ENCODE assay signal across 1 cellular context in genomic region chr1:230708631-230709580, GRCh38.
A peak's percentile ranks its signal among the peaks of the same experiment; 100 is the strongest.
TF ChIP-seq lines count a peak whose summit lies in the region.

No MANE protein-coding gene starts in this region.

TF ChIP-seq in HepG2, 621 proteins besides CTCF, POLR2A, EP300 and RAD21 (continued from another document and continues in another):
- TF ChIP-seq ZSCAN21 (CRISPR knock-in tag; IDR thresholded peaks at IDR 0.05; ENCODE audit: borderline replicate concordance) = peak; percentile 95
- TF ChIP-seq SYNCRIP (IDR thresholded peaks at IDR 0.05; ENCODE audit: insufficient read depth, low read depth, low read length) = no peak
- TF ChIP-seq, protein P1, sequence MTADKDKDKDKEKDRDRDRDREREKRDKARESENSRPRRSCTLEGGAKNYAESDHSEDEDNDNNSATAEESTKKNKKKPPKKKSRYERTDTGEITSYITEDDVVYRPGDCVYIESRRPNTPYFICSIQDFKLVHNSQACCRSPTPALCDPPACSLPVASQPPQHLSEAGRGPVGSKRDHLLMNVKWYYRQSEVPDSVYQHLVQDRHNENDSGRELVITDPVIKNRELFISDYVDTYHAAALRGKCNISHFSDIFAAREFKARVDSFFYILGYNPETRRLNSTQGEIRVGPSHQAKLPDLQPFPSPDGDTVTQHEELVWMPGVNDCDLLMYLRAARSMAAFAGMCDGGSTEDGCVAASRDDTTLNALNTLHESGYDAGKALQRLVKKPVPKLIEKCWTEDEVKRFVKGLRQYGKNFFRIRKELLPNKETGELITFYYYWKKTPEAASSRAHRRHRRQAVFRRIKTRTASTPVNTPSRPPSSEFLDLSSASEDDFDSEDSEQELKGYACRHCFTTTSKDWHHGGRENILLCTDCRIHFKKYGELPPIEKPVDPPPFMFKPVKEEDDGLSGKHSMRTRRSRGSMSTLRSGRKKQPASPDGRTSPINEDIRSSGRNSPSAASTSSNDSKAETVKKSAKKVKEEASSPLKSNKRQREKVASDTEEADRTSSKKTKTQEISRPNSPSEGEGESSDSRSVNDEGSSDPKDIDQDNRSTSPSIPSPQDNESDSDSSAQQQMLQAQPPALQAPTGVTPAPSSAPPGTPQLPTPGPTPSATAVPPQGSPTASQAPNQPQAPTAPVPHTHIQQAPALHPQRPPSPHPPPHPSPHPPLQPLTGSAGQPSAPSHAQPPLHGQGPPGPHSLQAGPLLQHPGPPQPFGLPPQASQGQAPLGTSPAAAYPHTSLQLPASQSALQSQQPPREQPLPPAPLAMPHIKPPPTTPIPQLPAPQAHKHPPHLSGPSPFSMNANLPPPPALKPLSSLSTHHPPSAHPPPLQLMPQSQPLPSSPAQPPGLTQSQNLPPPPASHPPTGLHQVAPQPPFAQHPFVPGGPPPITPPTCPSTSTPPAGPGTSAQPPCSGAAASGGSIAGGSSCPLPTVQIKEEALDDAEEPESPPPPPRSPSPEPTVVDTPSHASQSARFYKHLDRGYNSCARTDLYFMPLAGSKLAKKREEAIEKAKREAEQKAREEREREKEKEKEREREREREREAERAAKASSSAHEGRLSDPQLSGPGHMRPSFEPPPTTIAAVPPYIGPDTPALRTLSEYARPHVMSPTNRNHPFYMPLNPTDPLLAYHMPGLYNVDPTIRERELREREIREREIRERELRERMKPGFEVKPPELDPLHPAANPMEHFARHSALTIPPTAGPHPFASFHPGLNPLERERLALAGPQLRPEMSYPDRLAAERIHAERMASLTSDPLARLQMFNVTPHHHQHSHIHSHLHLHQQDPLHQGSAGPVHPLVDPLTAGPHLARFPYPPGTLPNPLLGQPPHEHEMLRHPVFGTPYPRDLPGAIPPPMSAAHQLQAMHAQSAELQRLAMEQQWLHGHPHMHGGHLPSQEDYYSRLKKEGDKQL (CRISPR knock-in tag; IDR thresholded peaks at IDR 0.05; ENCODE audit: low read depth) = peak; percentile 81
- TF ChIP-seq ZNF780A (CRISPR knock-in tag; IDR thresholded peaks at IDR 0.05) = peak; percentile 58; the same call in 1 of the 2 replicates
- no peak for TF ChIP-seq HNRNPH1 (optimal IDR thresholded peaks at IDR 0.05; ENCODE audit: low read depth, low read length)
- TF ChIP-seq MEF2D (CRISPR knock-in tag; IDR thresholded peaks at IDR 0.05) = peak; percentile 79
- no peak for TF ChIP-seq SRSF4 (IDR thresholded peaks at IDR 0.05; ENCODE audit: low read depth, low read length, poor library complexity, severe bottlenecking)
- 0 out of 2 replicates have a peak, but pooled peaks have one; percentile 56 for TF ChIP-seq TMF1 (CRISPR knock-in tag; IDR thresholded peaks at IDR 0.05; ENCODE audit: low read depth)
- no peak for TF ChIP-seq ATF5 (CRISPR knock-in tag; IDR thresholded peaks at IDR 0.05; ENCODE audit: low read depth)
- TF ChIP-seq ZNF3 (CRISPR knock-in tag; IDR thresholded peaks at IDR 0.05) = no peak
- peak; percentile 84 for TF ChIP-seq ERF (CRISPR knock-in tag; IDR thresholded peaks at IDR 0.05)
- peak; percentile 85 for TF ChIP-seq FOXA3 (CRISPR knock-in tag; IDR thresholded peaks at IDR 0.05)
- TF ChIP-seq PTBP1 (IDR thresholded peaks at IDR 0.05; ENCODE audit: low read depth, low read length, poor library complexity, severe bottlenecking) = no peak
- peak; percentile 65 for TF ChIP-seq EHMT2 (IDR thresholded peaks at IDR 0.05; ENCODE audit: borderline replicate concordance, low read depth, low read length)
- TF ChIP-seq, protein P2, sequence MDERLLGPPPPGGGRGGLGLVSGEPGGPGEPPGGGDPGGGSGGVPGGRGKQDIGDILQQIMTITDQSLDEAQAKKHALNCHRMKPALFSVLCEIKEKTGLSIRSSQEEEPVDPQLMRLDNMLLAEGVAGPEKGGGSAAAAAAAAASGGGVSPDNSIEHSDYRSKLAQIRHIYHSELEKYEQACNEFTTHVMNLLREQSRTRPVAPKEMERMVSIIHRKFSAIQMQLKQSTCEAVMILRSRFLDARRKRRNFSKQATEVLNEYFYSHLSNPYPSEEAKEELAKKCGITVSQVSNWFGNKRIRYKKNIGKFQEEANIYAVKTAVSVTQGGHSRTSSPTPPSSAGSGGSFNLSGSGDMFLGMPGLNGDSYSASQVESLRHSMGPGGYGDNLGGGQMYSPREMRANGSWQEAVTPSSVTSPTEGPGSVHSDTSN (CRISPR knock-in tag; IDR thresholded peaks at IDR 0.05) = no peak
- peak; percentile 69 to 97; a peak in 2 of 4 replicates for TF ChIP-seq KLF16 (CRISPR knock-in tag; IDR thresholded peaks at IDR 0.05)
- peak; percentile 100 for TF ChIP-seq SPEN (CRISPR knock-in tag; IDR thresholded peaks at IDR 0.05; ENCODE audit: low read depth)
- no peak for TF ChIP-seq ZNF562 (CRISPR knock-in tag; IDR thresholded peaks at IDR 0.05; ENCODE audit: borderline replicate concordance)
- TF ChIP-seq ZMYM2 (CRISPR knock-in tag; IDR thresholded peaks at IDR 0.05) = peak; percentile 75
- TF ChIP-seq TAF15 (IDR thresholded peaks at IDR 0.05; ENCODE audit: low read depth, low read length, poor library complexity, severe bottlenecking) = no peak
- TF ChIP-seq FIP1L1 (IDR thresholded peaks at IDR 0.05; ENCODE audit: borderline replicate concordance, insufficient read depth, low read depth, low read length) = no peak
- TF ChIP-seq BORCS8-MEF2B (CRISPR knock-in tag; IDR thresholded peaks at IDR 0.05) = peak; percentile 74
- TF ChIP-seq ZNF234 (CRISPR knock-in tag; conservative IDR thresholded peaks at IDR 0.05) = no peak
- peak; percentile 89 for TF ChIP-seq ZBTB34 (CRISPR knock-in tag; IDR thresholded peaks at IDR 0.05)
- TF ChIP-seq ZMYM4 (CRISPR knock-in tag; IDR thresholded peaks at IDR 0.05) = peak; percentile 88
- TF ChIP-seq, protein P3, sequence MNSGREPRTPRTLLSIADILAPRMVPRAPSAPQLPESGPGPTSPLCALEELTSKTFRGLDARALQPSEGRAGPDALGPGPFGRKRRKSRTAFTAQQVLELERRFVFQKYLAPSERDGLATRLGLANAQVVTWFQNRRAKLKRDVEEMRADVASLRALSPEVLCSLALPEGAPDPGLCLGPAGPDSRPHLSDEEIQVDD (CRISPR knock-in tag; IDR thresholded peaks at IDR 0.05; ENCODE audit: borderline replicate concordance) = no peak
- TF ChIP-seq CENPX (CRISPR knock-in tag; IDR thresholded peaks at IDR 0.05) = no peak
- no peak; the same call in 1 of the 2 replicates for TF ChIP-seq REXO4 (CRISPR knock-in tag; IDR thresholded peaks at IDR 0.05; ENCODE audit: borderline replicate concordance)
- no peak for TF ChIP-seq ZNF382 (CRISPR knock-in tag; IDR thresholded peaks at IDR 0.05; ENCODE audit: borderline replicate concordance)
- TF ChIP-seq ZNF747 (CRISPR knock-in tag; IDR thresholded peaks at IDR 0.05; ENCODE audit: borderline replicate concordance) = peak; percentile 76; the same call in 1 of the 2 replicates
- no peak; the same call in 1 of the 2 replicates for TF ChIP-seq KMT2A (CRISPR knock-in tag; IDR thresholded peaks at IDR 0.05)
- TF ChIP-seq HDAC2 (CRISPR knock-in tag; IDR thresholded peaks at IDR 0.05) = peak; percentile 98
- TF ChIP-seq, protein P4, sequence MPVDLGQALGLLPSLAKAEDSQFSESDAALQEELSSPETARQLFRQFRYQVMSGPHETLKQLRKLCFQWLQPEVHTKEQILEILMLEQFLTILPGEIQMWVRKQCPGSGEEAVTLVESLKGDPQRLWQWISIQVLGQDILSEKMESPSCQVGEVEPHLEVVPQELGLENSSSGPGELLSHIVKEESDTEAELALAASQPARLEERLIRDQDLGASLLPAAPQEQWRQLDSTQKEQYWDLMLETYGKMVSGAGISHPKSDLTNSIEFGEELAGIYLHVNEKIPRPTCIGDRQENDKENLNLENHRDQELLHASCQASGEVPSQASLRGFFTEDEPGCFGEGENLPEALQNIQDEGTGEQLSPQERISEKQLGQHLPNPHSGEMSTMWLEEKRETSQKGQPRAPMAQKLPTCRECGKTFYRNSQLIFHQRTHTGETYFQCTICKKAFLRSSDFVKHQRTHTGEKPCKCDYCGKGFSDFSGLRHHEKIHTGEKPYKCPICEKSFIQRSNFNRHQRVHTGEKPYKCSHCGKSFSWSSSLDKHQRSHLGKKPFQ (CRISPR knock-in tag; IDR thresholded peaks at IDR 0.05; ENCODE audit: insufficient replicate concordance) = peak; percentile 54
- TF ChIP-seq CEBPG (CRISPR knock-in tag; IDR thresholded peaks at IDR 0.05) = peak; percentile 99
- TF ChIP-seq, protein P5, sequence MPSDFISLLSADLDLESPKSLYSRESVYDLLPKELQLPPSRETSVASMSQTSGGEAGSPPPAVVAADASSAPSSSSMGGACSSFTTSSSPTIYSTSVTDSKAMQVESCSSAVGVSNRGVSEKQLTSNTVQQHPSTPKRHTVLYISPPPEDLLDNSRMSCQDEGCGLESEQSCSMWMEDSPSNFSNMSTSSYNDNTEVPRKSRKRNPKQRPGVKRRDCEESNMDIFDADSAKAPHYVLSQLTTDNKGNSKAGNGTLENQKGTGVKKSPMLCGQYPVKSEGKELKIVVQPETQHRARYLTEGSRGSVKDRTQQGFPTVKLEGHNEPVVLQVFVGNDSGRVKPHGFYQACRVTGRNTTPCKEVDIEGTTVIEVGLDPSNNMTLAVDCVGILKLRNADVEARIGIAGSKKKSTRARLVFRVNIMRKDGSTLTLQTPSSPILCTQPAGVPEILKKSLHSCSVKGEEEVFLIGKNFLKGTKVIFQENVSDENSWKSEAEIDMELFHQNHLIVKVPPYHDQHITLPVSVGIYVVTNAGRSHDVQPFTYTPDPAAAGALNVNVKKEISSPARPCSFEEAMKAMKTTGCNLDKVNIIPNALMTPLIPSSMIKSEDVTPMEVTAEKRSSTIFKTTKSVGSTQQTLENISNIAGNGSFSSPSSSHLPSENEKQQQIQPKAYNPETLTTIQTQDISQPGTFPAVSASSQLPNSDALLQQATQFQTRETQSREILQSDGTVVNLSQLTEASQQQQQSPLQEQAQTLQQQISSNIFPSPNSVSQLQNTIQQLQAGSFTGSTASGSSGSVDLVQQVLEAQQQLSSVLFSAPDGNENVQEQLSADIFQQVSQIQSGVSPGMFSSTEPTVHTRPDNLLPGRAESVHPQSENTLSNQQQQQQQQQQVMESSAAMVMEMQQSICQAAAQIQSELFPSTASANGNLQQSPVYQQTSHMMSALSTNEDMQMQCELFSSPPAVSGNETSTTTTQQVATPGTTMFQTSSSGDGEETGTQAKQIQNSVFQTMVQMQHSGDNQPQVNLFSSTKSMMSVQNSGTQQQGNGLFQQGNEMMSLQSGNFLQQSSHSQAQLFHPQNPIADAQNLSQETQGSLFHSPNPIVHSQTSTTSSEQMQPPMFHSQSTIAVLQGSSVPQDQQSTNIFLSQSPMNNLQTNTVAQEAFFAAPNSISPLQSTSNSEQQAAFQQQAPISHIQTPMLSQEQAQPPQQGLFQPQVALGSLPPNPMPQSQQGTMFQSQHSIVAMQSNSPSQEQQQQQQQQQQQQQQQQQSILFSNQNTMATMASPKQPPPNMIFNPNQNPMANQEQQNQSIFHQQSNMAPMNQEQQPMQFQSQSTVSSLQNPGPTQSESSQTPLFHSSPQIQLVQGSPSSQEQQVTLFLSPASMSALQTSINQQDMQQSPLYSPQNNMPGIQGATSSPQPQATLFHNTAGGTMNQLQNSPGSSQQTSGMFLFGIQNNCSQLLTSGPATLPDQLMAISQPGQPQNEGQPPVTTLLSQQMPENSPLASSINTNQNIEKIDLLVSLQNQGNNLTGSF (CRISPR knock-in tag; IDR thresholded peaks at IDR 0.05) = no peak
- no peak for TF ChIP-seq PHB2 (IDR thresholded peaks at IDR 0.05; ENCODE audit: partially characterized antibody)
- peak; percentile 25; the same call in 1 of the 2 replicates for TF ChIP-seq SMYD3 (CRISPR knock-in tag; IDR thresholded peaks at IDR 0.05)
- TF ChIP-seq SNAPC4 (CRISPR knock-in tag; IDR thresholded peaks at IDR 0.05) = peak; percentile 95
- TF ChIP-seq ZNF720 (CRISPR knock-in tag; IDR thresholded peaks at IDR 0.05) = no peak
- no peak for TF ChIP-seq THYN1 (CRISPR knock-in tag; IDR thresholded peaks at IDR 0.05; ENCODE audit: borderline replicate concordance, low read depth)
- peak; percentile 75; the same call in 1 of the 2 replicates for TF ChIP-seq ZNF556 (CRISPR knock-in tag; IDR thresholded peaks at IDR 0.05; ENCODE audit: borderline replicate concordance)
- TF ChIP-seq EED (CRISPR knock-in tag; IDR thresholded peaks at IDR 0.05) = peak; percentile 89
- TF ChIP-seq SAP130 (CRISPR knock-in tag; IDR thresholded peaks at IDR 0.05; ENCODE audit: low read depth) = peak; percentile 99
